ENCODE assay signal across 22 cellular contexts in genomic region chr13:93386191-93386590, GRCh38.
DNase-seq lines count a peak whose midpoint lies in the region; FAIRE-seq and TF ChIP-seq lines count a peak whose summit lies in the region.
"Had no signal": no experiment of that assay in that cellular context is flagged by ENCODE, and none has a peak within 500 bp of the region (broad histone marks: within the 10 kb centered on the region; RNA-seq: fewer than 3 reads in every experiment).

No MANE protein-coding gene starts in this region.

- H3K4ac ChIP-seq in mesenchymal stem cell (ENCODE audit: low read depth in 1 of 2, low read length in 2 of 2), result no peak overlapping the region

- H3K9ac ChIP-seq in mesenchymal stem cell (ENCODE audit: low read length), result no peak overlapping the region
- H3K9ac ChIP-seq: BLaER1 treated with 17β-estradiol and CSF1 and Interleukin-3, amounts not matched to agents 10 nM and 100 nM had no signal

- no peak for TF ChIP-seq CTCF in nephron progenitor cell (IDR thresholded peaks at IDR 0.05)
- TF ChIP-seq CTCF in vagina (IDR thresholded peaks at IDR 0.05), result no peak

- H2BK12ac ChIP-seq in mesenchymal stem cell (ENCODE audit: low read length in 2 of 2), result no peak overlapping the region

- H3K4me3 ChIP-seq in vagina (no peak overlapping the region), mesenchymal stem cell (ENCODE audit: insufficient read depth in 1 of 2, low read depth in 1 of 2, low read length in 2 of 2) (no peak overlapping the region)
- H3K4me3 ChIP-seq: A549; BLaER1 treated with 17β-estradiol and CSF1 and Interleukin-3, amounts not matched to agents 10 nM and 100 nM had no signal

- H4K91ac ChIP-seq in mesenchymal stem cell (ENCODE audit: low read length), result no peak overlapping the region

- peaks cover 6% of the 10 kb centered on the region for H3K79me1 ChIP-seq in mesenchymal stem cell (replicated peaks; ENCODE audit: low read length, poor library complexity, severe bottlenecking)

- H2AK5ac ChIP-seq in mesenchymal stem cell (ENCODE audit: low read length, severe bottlenecking), result no peak overlapping the region

- no peak overlapping the region for H3K4me3 Mint-ChIP-seq in nephron progenitor cell
- H3K4me3 Mint-ChIP-seq: B cell; CD4-positive, alpha-beta T cell; CD8-positive, alpha-beta T cell had no signal

- no peak overlapping the region for H3K4me2 ChIP-seq in mesenchymal stem cell (ENCODE audit: low read length, poor library complexity, severe bottlenecking)
- H3K4me2 ChIP-seq: A549; BLaER1 treated with 17β-estradiol and CSF1 and Interleukin-3, amounts not matched to agents 10 nM and 100 nM had no signal

- H3K18ac ChIP-seq in mesenchymal stem cell (ENCODE audit: low read depth in 1 of 2, low read length in 2 of 2), result no peak overlapping the region

- H3K9me3 Mint-ChIP-seq in nephron progenitor cell, result no peaks in the 10 kb centered on the region
- H3K9me3 Mint-ChIP-seq: CD8-positive, alpha-beta T cell had no signal

- no peak overlapping the region for H3K27ac ChIP-seq in vagina
- H3K27ac ChIP-seq in mesenchymal stem cell (ENCODE audit: low read length, poor library complexity, severe bottlenecking), result no peak overlapping the region
- H3K27ac ChIP-seq: 22Rv1; A549; BLaER1 treated with 17β-estradiol and CSF1 and Interleukin-3, amounts not matched to agents 10 nM and 100 nM; C4-2B had no signal

- H2BK120ac ChIP-seq in mesenchymal stem cell (ENCODE audit: low read depth, low read length), result no peak overlapping the region

- H3K36me3 ChIP-seq in vagina (no peaks in the 10 kb centered on the region), mesenchymal stem cell (ENCODE audit: control insufficient read depth in 1 of 2, insufficient read depth in 2 of 2, low read depth in 1 of 2, low read length in 2 of 2) (no peaks in the 10 kb centered on the region)
- H3K36me3 ChIP-seq: BLaER1 treated with 17β-estradiol and CSF1 and Interleukin-3, amounts not matched to agents 10 nM and 100 nM had no signal

- no peak overlapping the region for H2BK5ac ChIP-seq in mesenchymal stem cell (ENCODE audit: low read depth, low read length, poor library complexity, severe bottlenecking)

- no peaks in the 10 kb centered on the region for H3K27me3 Mint-ChIP-seq in nephron progenitor cell (ENCODE audit: low read depth, poor library complexity)
- H3K27me3 Mint-ChIP-seq: B cell; CD4-positive, alpha-beta T cell had no signal

- no peak for DNase-seq in H54 (ENCODE audit: insufficient read length, low spot score)
- peak; percentile 79 for DNase-seq in NCI-H2227 (lab: John Stamatoyannopoulos, UW; ENCODE audit: unreplicated experiment)
- no peak for DNase-seq in nephron progenitor cell
- DNase-seq in HK-2 (ENCODE audit: unreplicated experiment), result no peak
- no peak for DNase-seq in vagina (ENCODE audit: extremely low spot score in 2 of 2)
- no peak for DNase-seq in mesenchymal stem cell
- DNase-seq: AML-193; Caco-2; Calu3; CD4-positive, alpha-beta T cell; CD8-positive, alpha-beta T cell; DMS79 treated with DMSO at 0.1 percent for 48 hours; GF-D8 had no signal

- H3K9me3 ChIP-seq in vagina (no peaks in the 10 kb centered on the region), mesenchymal stem cell (ENCODE audit: control insufficient read depth, low read length) (no peaks in the 10 kb centered on the region)
- H3K9me3 ChIP-seq: A549; BLaER1 treated with 17β-estradiol and CSF1 and Interleukin-3, amounts not matched to agents 10 nM and 100 nM; Caco-2 had no signal

- no peak overlapping the region for H3K14ac ChIP-seq in mesenchymal stem cell (ENCODE audit: low read length in 2 of 2)

- H2BK15ac ChIP-seq in mesenchymal stem cell (ENCODE audit: low read depth, poor library complexity, severe bottlenecking), result no peak overlapping the region

- H3K27me3 ChIP-seq in vagina (no peaks in the 10 kb centered on the region), mesenchymal stem cell (ENCODE audit: control insufficient read depth in 1 of 2, insufficient read depth in 1 of 2, low read length in 2 of 2) (no peaks in the 10 kb centered on the region)
- H3K27me3 ChIP-seq: BLaER1 treated with 17β-estradiol and CSF1 and Interleukin-3, amounts not matched to agents 10 nM and 100 nM had no signal

- no peak overlapping the region for H2AFZ ChIP-seq in mesenchymal stem cell (ENCODE audit: low read depth, low read length)

- H4K8ac ChIP-seq in mesenchymal stem cell (ENCODE audit: low read length), result no peak overlapping the region

- WGBS in mesenchymal stem cell, result no CpG with 5 or more reads among the region's 5 CpGs

- no peak overlapping the region for H3K23ac ChIP-seq in mesenchymal stem cell (ENCODE audit: low read length in 2 of 2)

- peak overlapping the region; percentile 27 for H3K27ac Mint-ChIP-seq in nephron progenitor cell
- H3K27ac Mint-ChIP-seq: B cell; CD4-positive, alpha-beta T cell; CD8-positive, alpha-beta T cell had no signal

- H3K4me1 ChIP-seq in vagina (no peaks in the 10 kb centered on the region), mesenchymal stem cell (ENCODE audit: control insufficient read depth, insufficient read depth, low read depth, low read length) (no peaks in the 10 kb centered on the region)
- H3K4me1 ChIP-seq: A549, Caco-2 had no signal

- peaks cover 29% of the 10 kb centered on the region for H3K4me1 Mint-ChIP-seq in nephron progenitor cell
- H3K4me1 Mint-ChIP-seq: B cell had no signal

- peak; percentile 11 for FAIRE-seq in H54 (lab: Jason Lieb, UNC)
- FAIRE-seq: A549, D721Med, G401.6, GM12891, GM19239 had no signal

- intact Hi-C loops in vagina (cut with DNase I), result no loop called here

- no peaks in the 10 kb centered on the region for H3K36me3 Mint-ChIP-seq in nephron progenitor cell (ENCODE audit: low read depth)
- H3K36me3 Mint-ChIP-seq: CD8-positive, alpha-beta T cell had no signal

- TF ChIP-seq POLR2A in H54 (IDR thresholded peaks at IDR 0.05; ENCODE audit: low read depth, low read length) (no peak), vagina (IDR thresholded peaks at IDR 0.05) (no peak)
